In the genomic region with DNA sequence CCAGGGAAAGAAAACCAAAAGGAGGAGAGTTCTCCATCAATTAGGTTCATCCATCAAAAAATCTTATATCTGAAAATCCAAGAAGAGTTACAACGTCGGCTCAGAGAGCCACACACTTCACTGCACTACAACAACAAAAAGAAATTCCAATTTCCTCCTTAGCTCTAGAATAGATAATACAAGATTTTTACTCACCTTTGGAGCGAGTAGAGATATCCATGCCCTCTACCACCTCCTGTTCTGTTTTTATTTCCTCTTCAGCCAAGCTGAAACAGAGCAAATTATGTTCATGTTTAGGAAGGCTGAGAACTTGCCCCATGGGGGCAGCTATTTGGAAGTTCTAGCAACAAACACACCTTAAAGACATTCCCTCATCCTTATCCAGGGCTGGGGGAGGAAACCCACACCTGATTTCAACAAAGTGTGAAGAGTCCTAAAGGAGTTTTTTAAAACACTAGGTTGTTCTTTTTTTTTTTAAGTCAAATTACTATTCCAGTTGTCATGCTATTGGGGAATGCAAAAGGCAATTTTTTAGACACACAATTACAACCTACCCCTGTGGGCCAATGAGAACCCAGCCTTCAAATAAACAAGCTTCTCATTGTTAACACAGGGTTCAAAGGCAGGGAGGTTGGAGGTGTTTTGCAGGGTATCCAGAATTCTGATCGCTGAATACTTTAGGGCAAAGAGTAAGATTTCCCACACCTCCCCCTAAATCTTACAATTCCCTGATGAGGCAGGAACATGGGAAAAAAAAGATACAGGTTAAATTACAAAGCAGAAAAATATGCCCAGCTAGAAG, we compare ENCODE assay signal across 11 cellular contexts. TPM values are rescaled to one million over a fixed set of nuclear protein-coding genes. Genes with fewer than 3 reads are reported as not detected.
A peak's percentile ranks its signal among the peaks of the same experiment; 100 is the strongest.
DNase-seq lines count a peak whose midpoint lies in the region; ATAC-seq, FAIRE-seq and TF ChIP-seq lines count a peak whose summit lies in the region.
"Had no signal": no experiment of that assay in that cellular context is flagged by ENCODE, and none has a peak within 500 bp of the region (broad histone marks: within the 10 kb centered on the region; RNA-seq: fewer than 3 reads in every experiment).

No MANE protein-coding gene starts in this region.

- H2AFZ ChIP-seq in H1 (ENCODE audit: low read length): no peak overlapping the region

- POLR2A ChIA-PET in H1 (lab: Charles Lee; ENCODE audit: partially characterized antibody): interaction anchor here (1.3 to 42.1 kb wide), 5 partner anchors 9 to 32 kb away, joined by 3 to 1191 read pairs (median 16); a partner anchor contains a TSS
- POLR2A ChIA-PET in naive thymus-derived CD8-positive, alpha-beta T cell (lab: Charles Lee): interaction anchor here (0.5 to 5.2 kb wide), 3 partner anchors 9 to 37 kb away, joined by 3 to 44 read pairs (median 5); a partner anchor contains a TSS

- peak overlapping the region; percentile 63 for H3K56ac ChIP-seq in H1 (replicated peaks; ENCODE audit: insufficient read length, low read depth, low read length)

- no peak for TF ChIP-seq POLR2A in H1 (IDR thresholded peaks at IDR 0.05; ENCODE audit: control extremely low read depth in 1 of 2, low read depth in 2 of 2, low read length in 2 of 2)
- TF ChIP-seq POLR2A in upper lobe of left lung (IDR thresholded peaks at IDR 0.05): no peak

- no peak for FAIRE-seq in H1 (lab: Jason Lieb, UNC)

- no peak for TF ChIP-seq EP300 in H1 (IDR thresholded peaks at IDR 0.05; ENCODE audit: borderline replicate concordance in 1 of 2, low read depth in 2 of 2, low read length in 2 of 2)
- TF ChIP-seq EP300 in upper lobe of left lung (IDR thresholded peaks at IDR 0.05): no peak

- H3K4me3 ChIP-seq in cardiac muscle cell (no peak overlapping the region), H1 (ENCODE audit: extremely low read depth in 1 of 4, insufficient read depth in 2 of 4, low read depth in 3 of 4, low read length in 4 of 4) (peak overlapping the region in 1 of 4 experiments; percentile 19; a peak in 1 of 8 replicates), upper lobe of left lung (no peak overlapping the region)

- peak overlapping the region; percentile 33 for H4K5ac ChIP-seq in H1 (ENCODE audit: insufficient read length, low read depth, low read length)

- WGBS in H1 (ENCODE audit: extremely low coverage in 1 of 2, insufficient coverage in 1 of 2, insufficient read length in 1 of 2, insufficient replicate concordance in 2 of 2, low coverage in 1 of 2, low lambda C conversion rate in 2 of 2, missing lambda C conversion rate in 1 of 2), 2 experiments: 71% methylated on average over 4 of the region's 4 CpGs; no CpG with 5 or more reads in 1 of the 2 experiments
- 72 to 73% methylated on average over 4 of the region's 4 CpGs for WGBS in upper lobe of left lung, 2 donors

- peak overlapping the region in 3 of 10 donors; percentile 16 to 29 (median 26) for H3K4me3 Mint-ChIP-seq in naive thymus-derived CD8-positive, alpha-beta T cell

- ATAC-seq in left cardiac atrium (no peak), upper lobe of left lung (ENCODE audit: low FRiP score in 2 of 2) (no peak), HG02588 (IDR thresholded peaks at IDR 0.05; ENCODE audit: unreplicated experiment) (no peak)
- ATAC-seq in naive thymus-derived CD8-positive, alpha-beta T cell: no peak

- H3K36me3 Mint-ChIP-seq in naive thymus-derived CD8-positive, alpha-beta T cell: peaks cover 0 to 54% (median 6%) of the 10 kb centered on the region in 3 donors

- TF ChIP-seq RAD21 in H1 (IDR thresholded peaks at IDR 0.05 in 1 of 2, conservative IDR thresholded peaks at IDR 0.05 in 1 of 2; ENCODE audit: low read depth in 2 of 2, low read length in 2 of 2): no peak

- peaks cover 51 to 99% of the 10 kb centered on the region in 2 experiments for H3K79me2 ChIP-seq in H1 (ENCODE audit: control insufficient read depth in 1 of 2, insufficient read depth in 2 of 2, low read length in 2 of 2)

- no peaks in the 10 kb centered on the region for H4K20me1 ChIP-seq in H1 (replicated peaks in 1 of 2; ENCODE audit: control insufficient read depth in 1 of 2, insufficient read depth in 2 of 2, low read length in 2 of 2)

- H4K8ac ChIP-seq in H1 (ENCODE audit: extremely low read depth, insufficient read depth, low read length): no peak overlapping the region

- no peaks in the 10 kb centered on the region for H3K27me3 Mint-ChIP-seq in naive thymus-derived CD8-positive, alpha-beta T cell

- H3K4ac ChIP-seq in H1 (replicated peaks; ENCODE audit: insufficient read length, low read depth, low read length): peak overlapping the region; percentile 61

- H3K27me3 ChIP-seq in cardiac muscle cell (no peaks in the 10 kb centered on the region), H1 (replicated peaks in 1 of 4; ENCODE audit: control insufficient read depth in 3 of 4, extremely low read depth in 1 of 4, insufficient read depth in 3 of 4, low read length in 3 of 4) (no peaks in the 10 kb centered on the region), upper lobe of left lung (no peaks in the 10 kb centered on the region)
- H3K27me3 ChIP-seq: BE2C had no signal

- TF ChIP-seq CTCF in cardiac muscle cell (IDR thresholded peaks at IDR 0.05; ENCODE audit: low read depth, low read length) (no peak), H1 (IDR thresholded peaks at IDR 0.05; ENCODE audit: control extremely low read depth in 1 of 3, insufficient read depth in 1 of 3, low read depth in 1 of 3, low read length in 3 of 3) (no peak), upper lobe of left lung (IDR thresholded peaks at IDR 0.05) (no peak)

- H3K9me3 ChIP-seq in cardiac muscle cell (ENCODE audit: low read depth) (no peaks in the 10 kb centered on the region), H1 (ENCODE audit: insufficient read depth in 2 of 2, low read depth in 1 of 2, low read length in 1 of 2) (no peaks in the 10 kb centered on the region), upper lobe of left lung (no peaks in the 10 kb centered on the region)
- H3K9me3 ChIP-seq: BE2C had no signal

- H3K36me3 ChIP-seq in cardiac muscle cell (peaks cover 2% of the 10 kb centered on the region), H1 (ENCODE audit: control insufficient read depth in 2 of 4, insufficient read depth in 4 of 4, low read length in 3 of 4) (peaks cover 0 to 35% (median 0%) of the 10 kb centered on the region in 4 experiments; a peak in 4 of 8 replicates), upper lobe of left lung (peaks cover 0 to 6% (median 3%) of the 10 kb centered on the region in 4 donors)

- H3K4me2 ChIP-seq in H1 (ENCODE audit: insufficient read depth in 1 of 2, low read depth in 2 of 2, low read length in 2 of 2): peak overlapping the region; percentile 39 to 67; a peak in 3 of 4 replicates

- H2BK120ac ChIP-seq in H1 (replicated peaks; ENCODE audit: low read depth, low read length): no peak overlapping the region

- no peak overlapping the region for H3K23ac ChIP-seq in H1 (ENCODE audit: insufficient read length)

- DNase-seq in cardiac muscle cell (ENCODE audit: low read depth in 1 of 2, low spot score in 1 of 2) (no peak), left cardiac atrium (no peak), H1 (ENCODE audit: low read depth in 1 of 2, low spot score in 2 of 2) (no peak), upper lobe of left lung (no peak), hippocampal formation (lab: John Stamatoyannopoulos, UW) (no peak), amygdala (lab: John Stamatoyannopoulos, UW) (no peak)
- DNase-seq in naive thymus-derived CD8-positive, alpha-beta T cell: no peak
- DNase-seq: BE2C; effector CD4-positive, alpha-beta T cell; stimulated activated CD4-positive, alpha-beta T cell treated with anti-CD3 and anti-CD28 coated beads, Interleukin-4, amount 100 ng/mL, for 24 hours had no signal

- H3K9me3 Mint-ChIP-seq in naive thymus-derived CD8-positive, alpha-beta T cell: no peaks in the 10 kb centered on the region

- H3K18ac ChIP-seq in H1 (ENCODE audit: extremely low read depth, low read length): peak overlapping the region; percentile 72

- H3K9ac ChIP-seq in H1 (replicated peaks in 1 of 4; ENCODE audit: extremely low read depth in 1 of 4, low read depth in 3 of 4, low read length in 3 of 4): peak overlapping the region in 1 of 4 experiments; percentile 13; a peak in 1 of 7 replicates

- H2BK15ac ChIP-seq in H1 (ENCODE audit: low read length): no peak overlapping the region

- no peak overlapping the region; the same call in 1 of the 2 replicates for H2BK12ac ChIP-seq in H1 (ENCODE audit: low read depth, low read length)

- intact Hi-C loops in left cardiac atrium (cut with DNase I): no loop called here

- H2BK20ac ChIP-seq in H1 (ENCODE audit: low read length): no peak overlapping the region

- H2BK5ac ChIP-seq in H1 (ENCODE audit: low read depth, low read length): 0 out of 2 replicates have a peak overlapping the region, but pooled peaks have one; percentile 29

- H3K23me2 ChIP-seq in H1 (ENCODE audit: low read depth, low read length): no peaks in the 10 kb centered on the region

- no peak overlapping the region for H3K14ac ChIP-seq in H1 (ENCODE audit: insufficient read length)

- peaks cover 10% of the 10 kb centered on the region for H3K79me1 ChIP-seq in H1 (ENCODE audit: low read depth, low read length)

- H3K4me1 Mint-ChIP-seq in naive thymus-derived CD8-positive, alpha-beta T cell: peaks cover 14 to 37% (median 21%) of the 10 kb centered on the region in 4 donors

- H3K4me1 ChIP-seq in cardiac muscle cell (ENCODE audit: low read depth) (peaks cover 60% of the 10 kb centered on the region), H1 (replicated peaks in 1 of 4; ENCODE audit: control insufficient read depth in 3 of 4, insufficient read depth in 4 of 4, low read length in 3 of 4) (peaks cover 38 to 65% (median 43%) of the 10 kb centered on the region in 4 experiments), upper lobe of left lung (peaks cover 53 to 61% (median 57%) of the 10 kb centered on the region in 4 donors)

- CTCF ChIA-PET in H1 (lab: Charles Lee; ENCODE audit: partially characterized antibody): interaction anchor here (0.5 to 4.4 kb wide), 9 partner anchors 13 to 75 kb away, joined by 3 to 19 read pairs (median 4); no protein-coding TSS in a partner anchor

- no peak overlapping the region for H2AK5ac ChIP-seq in H1 (ENCODE audit: low read depth, low read length)

- H3K27ac Mint-ChIP-seq in naive thymus-derived CD8-positive, alpha-beta T cell: peak overlapping the region in 7 of 10 donors; percentile 9 to 80 (median 46)

- peak overlapping the region; percentile 63 for H4K91ac ChIP-seq in H1 (replicated peaks; ENCODE audit: insufficient read length, low read length)

- H3K27ac ChIP-seq in cardiac muscle cell (peak overlapping the region; percentile 98), H1 (ENCODE audit: low read depth, low read length) (peak overlapping the region; percentile 66), upper lobe of left lung (peak overlapping the region; percentile 97 to 100 (median 98))

RNA-seq across cellular contexts. Expression of a gene that starts 8.6 kb away (rescaled TPM):
- total RNA-seq in cardiac muscle cell: 33.0 and 45.0 TPM in 2 replicates
- polyA plus RNA-seq in cardiac muscle cell: 27.5 and 27.6 TPM in 2 replicates
- 10 to 100 TPM; 22.6 to 27.5 TPM for total RNA-seq in left cardiac atrium
- total RNA-seq in H1 (2021; fragmentation: NEBNext Ultra II Directional; extraction: Animal tissue kit (Norgen Biotek cat#: 25700)): 163 TPM in 2 replicates
- 50.5 and 58.5 TPM in 2 replicates for polyA plus RNA-seq in H1 (2011; rRNA removed)
- polyA plus RNA-seq in H1 (2011; cell fraction: cytosol; rRNA removed): 66.1 TPM
- polyA plus RNA-seq in H1 (2011; cell fraction: nucleus; rRNA removed): 123 TPM
- 71.7 to 113 TPM (median 77.5 TPM) in 4 replicates for polyA plus RNA-seq in H1 (2012, experiment 1 of 2)
- 9.8 TPM for polyA plus RNA-seq in H1 (2012, experiment 2 of 2)
- polyA plus RNA-seq in H1 (2013, experiment 1 of 2): 70.7 TPM
- 69.6 TPM for polyA plus RNA-seq in H1 (2013, experiment 2 of 2)
- polyA minus RNA-seq in H1 (2011; rRNA and poly(A)+ RNA removed): 67.9 and 102 TPM in 2 replicates
- 53.2 TPM for polyA minus RNA-seq in H1 (2011; cell fraction: cytosol; rRNA and poly(A)+ RNA removed)
- 91.2 TPM for polyA minus RNA-seq in H1 (2011; cell fraction: nucleus; rRNA and poly(A)+ RNA removed)
- 10 to 100 TPM; 61.8 to 67.8 TPM for total RNA-seq in naive thymus-derived CD8-positive, alpha-beta T cell
- 10 to 100 TPM in 2 of 3 donors, 1 to 10 TPM in 1; 8.9 to 20.4 (median 13.5) TPM for polyA plus RNA-seq in naive thymus-derived CD8-positive, alpha-beta T cell
- total RNA-seq in upper lobe of left lung: 100 to 1,000 TPM in 1 of 6 donors, 10 to 100 TPM in 5; 24.6 to 120 (median 51.8) TPM
